In genomic region chr10:114252097-114252496, GRCh38 we compare ENCODE assay signal across 30 cellular contexts. TPM values are rescaled to one million over a fixed set of nuclear protein-coding genes. Genes with fewer than 3 reads are reported as not detected.
"Had no signal": no experiment of that assay in that cellular context is flagged by ENCODE, and none has a peak within 500 bp of the region (broad histone marks: within the 10 kb centered on the region; RNA-seq: fewer than 3 reads in every experiment).

No MANE protein-coding gene starts in this region.

- H3K27me3 ChIP-seq: brain microvascular endothelial cell, cardiac muscle cell, MG63, Peyer's patch had no signal

- DNase-seq: activated CD4-positive, alpha-beta T cell treated with anti-CD3 and anti-CD28 coated beads, Interleukin-2, amount 10 ng/mL, durations not matched to agents 24 days and 14 days; activated CD4-positive, alpha-beta T cell treated with anti-CD3 and anti-CD28 coated beads, Interleukin-2, amount 50 U/mL, for 4 hours; activated CD8-positive, alpha-beta memory T cell treated with anti-CD3 and anti-CD28 coated beads, Interleukin-2, amount 50 U/mL, for 4 hours; activated gamma-delta T cell treated with Interleukin-2 at 50 U/mL for 16 hours; activated naive CD4-positive, alpha-beta T cell treated with anti-CD3 and anti-CD28 coated beads, Interleukin-2, amount 10 ng/mL, durations not matched to agents 7 days and 5 days; activated naive CD8-positive, alpha-beta T cell treated with anti-CD3 and anti-CD28 coated beads for 36 hours; activated T-cell treated with anti-CD3 and anti-CD28 coated beads for 4 hours; activated T-cell treated with anti-CD3 and anti-CD28 coated beads, Interleukin-2, amount 50 U/mL, for 4 hours; amniotic stem cell; aorta; brain microvascular endothelial cell; Kasumi-1; KG1; MG63; NCI-H1048; NCI-H1105 treated with DMSO at 0.1 percent for 48 hours; NCI-H1436; NCI-H1694; NCI-H1930; NCI-H2081 treated with DMSO at 0.1 percent for 48 hours; NCI-H226; NCI-H524 treated with DMSO at 0.1 percent for 48 hours; Peyer's patch had no signal

- H3K9me3 ChIP-seq: MG63, Peyer's patch had no signal

- H3K4me1 Mint-ChIP-seq: activated CD4-positive, alpha-beta T cell treated with anti-CD3 and anti-CD28 coated beads, Interleukin-2, amount 10 ng/mL, durations not matched to agents 24 days and 14 days; activated naive CD4-positive, alpha-beta T cell treated with anti-CD3 and anti-CD28 coated beads, Interleukin-2, amount 10 ng/mL, durations not matched to agents 7 days and 5 days had no signal

- ATAC-seq: activated T-cell treated with anti-CD3 and anti-CD28 coated beads, Interleukin-2, amount 50 U/mL, for 4 hours had no signal

- H3K36me3 Mint-ChIP-seq: activated naive CD4-positive, alpha-beta T cell treated with anti-CD3 and anti-CD28 coated beads, Interleukin-2, amount 10 ng/mL, durations not matched to agents 7 days and 5 days; activated naive CD8-positive, alpha-beta T cell treated with anti-CD3 and anti-CD28 coated beads for 36 hours; IgD-negative memory B cell had no signal

- H3K27me3 Mint-ChIP-seq: activated naive CD8-positive, alpha-beta T cell treated with anti-CD3 and anti-CD28 coated beads for 36 hours had no signal

- H3K27ac Mint-ChIP-seq: activated CD4-positive, alpha-beta T cell treated with anti-CD3 and anti-CD28 coated beads, Interleukin-2, amount 10 ng/mL, durations not matched to agents 24 days and 14 days; activated naive CD4-positive, alpha-beta T cell treated with anti-CD3 and anti-CD28 coated beads, Interleukin-2, amount 10 ng/mL, durations not matched to agents 7 days and 5 days; activated naive CD8-positive, alpha-beta T cell treated with anti-CD3 and anti-CD28 coated beads for 36 hours; activated T-helper 1 cell treated with anti-CD3 and anti-CD28 coated beads, Interleukin-12 subunit alpha, Interleukin-12 subunit beta, Interleukin-2, Interleukin-4 antibody, amounts not matched to agents 30 ng/mL and 10 ng/mL and 1 ng/mL, durations not matched to agents 14 hours and 24 hours and 36 hours; IgD-negative memory B cell; T-helper 2 cell treated with Interferon-gamma antibody and Interleukin-4, amounts not matched to agents 5 μg/mL and 100 μg/mL, for 36 hours had no signal

- H3K4me1 ChIP-seq: Peyer's patch had no signal

- H3K4me3 Mint-ChIP-seq: activated CD4-positive, alpha-beta T cell treated with anti-CD3 and anti-CD28 coated beads, Interleukin-2, amount 10 ng/mL, durations not matched to agents 24 days and 14 days; activated naive CD4-positive, alpha-beta T cell treated with anti-CD3 and anti-CD28 coated beads, Interleukin-2, amount 10 ng/mL, durations not matched to agents 7 days and 5 days; activated naive CD8-positive, alpha-beta T cell treated with anti-CD3 and anti-CD28 coated beads for 36 hours; activated T-cell treated with anti-CD3 and anti-CD28 coated beads, Interleukin-2, amount 50 U/mL, for 4 hours; activated T-helper 1 cell treated with anti-CD3 and anti-CD28 coated beads, Interleukin-12 subunit alpha, Interleukin-12 subunit beta, Interleukin-2, Interleukin-4 antibody, amounts not matched to agents 30 ng/mL and 10 ng/mL and 1 ng/mL, durations not matched to agents 14 hours and 24 hours and 36 hours; IgD-negative memory B cell; T-helper 2 cell treated with Interferon-gamma antibody and Interleukin-4, amounts not matched to agents 5 μg/mL and 100 μg/mL, for 36 hours had no signal

- H3K36me3 ChIP-seq: brain microvascular endothelial cell, cardiac muscle cell, MG63, Peyer's patch had no signal

- H3K27ac ChIP-seq: brain microvascular endothelial cell, cardiac muscle cell, Peyer's patch had no signal

- H3K9me3 Mint-ChIP-seq: activated CD4-positive, alpha-beta T cell treated with anti-CD3 and anti-CD28 coated beads, Interleukin-2, amount 10 ng/mL, durations not matched to agents 24 days and 14 days; activated T-cell treated with anti-CD3 and anti-CD28 coated beads, Interleukin-2, amount 50 U/mL, for 4 hours; IgD-negative memory B cell; T-helper 2 cell treated with Interferon-gamma antibody and Interleukin-4, amounts not matched to agents 5 μg/mL and 100 μg/mL, for 36 hours had no signal

- FAIRE-seq: TTC549 had no signal

- H3K4me3 ChIP-seq: cardiac muscle cell, MG63, Peyer's patch had no signal

RNA-seq across cellular contexts. Expression of gene VWA2, which starts 13.0 kb away (rescaled TPM):
- total RNA-seq: activated CD4-positive, alpha-beta T cell treated with anti-CD3 and anti-CD28 coated beads, Interleukin-2, amount 10 ng/mL, durations not matched to agents 24 days and 14 days; activated naive CD8-positive, alpha-beta T cell treated with anti-CD3 and anti-CD28 coated beads for 36 hours; activated T-cell treated with anti-CD3 and anti-CD28 coated beads, Interleukin-2, amount 50 U/mL, for 4 hours; activated T-helper 1 cell treated with anti-CD3 and anti-CD28 coated beads, Interleukin-12 subunit alpha, Interleukin-12 subunit beta, Interleukin-2, Interleukin-4 antibody, amounts not matched to agents 30 ng/mL and 10 ng/mL and 1 ng/mL, durations not matched to agents 14 hours and 24 hours and 36 hours; cardiac muscle cell; NCI-H460; T-helper 1 cell treated with Interleukin-12 subunit alpha and Interleukin-12 subunit beta and Interleukin-4 antibody, amounts not matched to agents 30 ng/mL and 1 ng/mL, for 36 hours had no signal
- polyA plus RNA-seq: cardiac muscle cell, IgD-negative memory B cell had no signal
